In the genomic region with DNA sequence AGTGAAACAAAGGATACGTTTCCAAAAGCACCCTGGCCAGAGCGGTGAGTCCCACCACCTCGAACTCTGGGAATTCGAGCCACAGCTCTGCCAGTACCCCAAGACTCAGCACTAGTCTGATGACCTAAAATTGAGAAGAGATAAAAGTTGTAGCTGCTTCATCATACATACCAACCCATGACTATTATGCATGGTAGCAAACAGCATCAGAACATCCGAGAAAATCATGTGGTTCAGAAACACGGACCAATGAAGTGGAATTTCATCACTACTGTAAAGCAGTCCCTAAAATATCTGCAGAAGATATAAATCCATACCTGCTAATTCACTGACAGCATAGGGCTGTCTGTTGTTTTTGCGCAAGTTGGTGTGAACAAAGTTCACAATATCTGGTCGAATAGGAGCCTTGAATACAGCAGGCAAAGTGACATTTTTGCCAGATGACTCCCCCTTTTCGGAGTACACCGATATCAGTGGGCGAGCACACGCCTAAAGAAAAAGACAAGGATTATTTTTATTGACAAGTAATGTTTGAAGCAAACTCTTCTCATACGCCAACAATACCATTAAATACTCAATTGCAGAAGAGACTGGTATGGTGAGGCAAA, we compare ENCODE assay signal across 8 cellular contexts. TPM values are rescaled to one million over a fixed set of nuclear protein-coding genes. Genes with fewer than 3 reads are reported as not detected.
DNase-seq lines count a peak whose midpoint lies in the region; ATAC-seq, FAIRE-seq and TF ChIP-seq lines count a peak whose summit lies in the region.
"Not testable (repeated sequence)": the region's sequence is repeated elsewhere in the genome, so short reads cannot be mapped to it uniquely, and the experiment has no call there.

No MANE protein-coding gene starts in this region.

- peaks cover 51% of the 10 kb centered on the region for H3K4me1 Mint-ChIP-seq in CD8-positive, alpha-beta T cell (ENCODE audit: low read depth)
- peaks cover 38% of the 10 kb centered on the region for H3K4me1 Mint-ChIP-seq in T-helper 1 cell treated with Interleukin-12 subunit alpha and Interleukin-12 subunit beta and Interleukin-4 antibody, amounts not matched to agents 30 μg/mL and 1 μg/mL, for 36 hours (ENCODE audit: low read depth)

- peak overlapping the region; percentile 99 for H3K4me2 ChIP-seq in IMR-90 (ENCODE audit: low read depth, low read length)
- peak overlapping the region; percentile 93 for H3K4me2 ChIP-seq in osteoblast (ENCODE audit: insufficient read depth, low read length)

- H3K27ac ChIP-seq in CD8-positive, alpha-beta T cell (ENCODE audit: low read depth, low read length); IMR-90 (ENCODE audit: insufficient read depth, low read length); kidney (ENCODE audit: low read depth in 2 of 2, low read length in 2 of 2): not testable (repeated sequence)
- peak overlapping the region; percentile 96 for H3K27ac ChIP-seq in epithelial cell of prostate
- H3K27ac ChIP-seq in osteoblast (ENCODE audit: low read depth, low read length), result peak overlapping the region; percentile 92
- H3K27ac ChIP-seq in tibial nerve, result peak overlapping the region in 2 of 4 donors; percentile 95

- not testable (repeated sequence) for H4K5ac ChIP-seq in IMR-90 (ENCODE audit: low read depth, low read length)

- peak overlapping the region; percentile 100; the same call in 1 of the 2 replicates for H3K23ac ChIP-seq in IMR-90 (ENCODE audit: low read depth, low read length)

- not testable (repeated sequence) for TF ChIP-seq RAD21 in IMR-90 (IDR thresholded peaks at IDR 0.05; ENCODE audit: low read length)

- CTCF ChIA-PET in CD8-positive, alpha-beta T cell (lab: Charles Lee), result interaction anchor here (1.0 to 1.9 kb wide), 2 partner anchors 116 to 117 kb away, joined by 3 to 8 read pairs; no protein-coding TSS in a partner anchor
- CTCF ChIA-PET in IMR-90 (lab: Yijun Ruan, JAX), result not testable (repeated sequence)

- peaks cover 44% of the 10 kb centered on the region for H3K36me3 ChIP-seq in CD8-positive, alpha-beta T cell (ENCODE audit: insufficient read depth, low read length)
- H3K36me3 ChIP-seq in IMR-90 (ENCODE audit: control insufficient read depth, insufficient read depth, low read length), result peaks cover 32% of the 10 kb centered on the region
- H3K36me3 ChIP-seq in kidney (ENCODE audit: control insufficient read depth in 1 of 2, insufficient read depth in 2 of 2, low read length in 2 of 2), result peaks cover 31 to 43% of the 10 kb centered on the region in 2 donors
- H3K36me3 ChIP-seq in osteoblast (ENCODE audit: insufficient read depth, low read length), result peaks cover 57% of the 10 kb centered on the region
- peaks cover 3 to 52% (median 32%) of the 10 kb centered on the region in 3 donors for H3K36me3 ChIP-seq in tibial nerve

- not testable (repeated sequence) for H3K9me3 ChIP-seq in CD8-positive, alpha-beta T cell (ENCODE audit: low read length); IMR-90 (ENCODE audit: control insufficient read depth, insufficient read depth, low read length); kidney (ENCODE audit: control insufficient read depth in 1 of 2, low read length in 2 of 2); osteoblast (ENCODE audit: low read depth, low read length); tibial nerve

- peaks cover 10 to 29% of the 10 kb centered on the region in 2 experiments for H3K79me1 ChIP-seq in IMR-90 (ENCODE audit: low read depth in 1 of 2, low read length in 2 of 2)

- peaks cover 69% of the 10 kb centered on the region for H3K36me3 Mint-ChIP-seq in CD8-positive, alpha-beta T cell
- peaks cover 56% of the 10 kb centered on the region for H3K36me3 Mint-ChIP-seq in T-helper 1 cell treated with Interleukin-12 subunit alpha and Interleukin-12 subunit beta and Interleukin-4 antibody, amounts not matched to agents 30 μg/mL and 1 μg/mL, for 36 hours (ENCODE audit: low read depth)

- peak overlapping the region; percentile 100 for H3K4me3 Mint-ChIP-seq in CD8-positive, alpha-beta T cell
- peak overlapping the region; percentile 100 for H3K4me3 Mint-ChIP-seq in T-helper 1 cell treated with Interleukin-12 subunit alpha and Interleukin-12 subunit beta and Interleukin-4 antibody, amounts not matched to agents 30 μg/mL and 1 μg/mL, for 36 hours

- H4K8ac ChIP-seq in IMR-90 (ENCODE audit: low read depth in 2 of 2, low read length in 2 of 2), result not testable (repeated sequence)

- not testable (repeated sequence) for H2BK20ac ChIP-seq in IMR-90 (ENCODE audit: low read depth, low read length)

- H2AK5ac ChIP-seq in IMR-90 (ENCODE audit: low read depth, low read length), result not testable (repeated sequence)

- H4K91ac ChIP-seq in IMR-90 (ENCODE audit: insufficient read depth, low read depth, low read length), result not testable (repeated sequence)

- not testable (repeated sequence) for H2BK120ac ChIP-seq in IMR-90 (ENCODE audit: low read depth, low read length)

- not testable (repeated sequence) for H3K9me3 Mint-ChIP-seq in CD8-positive, alpha-beta T cell; T-helper 1 cell treated with Interleukin-12 subunit alpha and Interleukin-12 subunit beta and Interleukin-4 antibody, amounts not matched to agents 30 μg/mL and 1 μg/mL, for 36 hours

- H3K9ac ChIP-seq in IMR-90 (ENCODE audit: low read depth, low read length) (peak overlapping the region; percentile 94; the same call in 1 of the 2 replicates), kidney (ENCODE audit: low read length in 2 of 2) (peak overlapping the region; percentile 95 to 96)

- not testable (repeated sequence) for DNase-seq in CD8-positive, alpha-beta T cell; epithelial cell of prostate (ENCODE audit: low read depth, low spot score); kidney; osteoblast (ENCODE audit: insufficient read length, low spot score, missing footprints); tibial nerve (ENCODE audit: low spot score in 2 of 2)
- DNase-seq in IMR-90 (peak; percentile 52), amniotic epithelial cell (ENCODE audit: low read depth) (peak; percentile 68)

- H4K20me1 ChIP-seq in IMR-90 (ENCODE audit: insufficient read depth, low read length) (peaks cover 56% of the 10 kb centered on the region), osteoblast (ENCODE audit: insufficient read depth, low read length) (peaks cover 41% of the 10 kb centered on the region)

- not testable (repeated sequence) for H3K18ac ChIP-seq in IMR-90 (ENCODE audit: low read depth, low read length)

- not testable (repeated sequence) for H2BK15ac ChIP-seq in IMR-90 (ENCODE audit: low read depth, low read length)

- H3K56ac ChIP-seq in IMR-90 (ENCODE audit: extremely low read depth, insufficient read depth, low read length), result not testable (repeated sequence)

- peaks cover 67% of the 10 kb centered on the region for H3K79me2 ChIP-seq in osteoblast (ENCODE audit: insufficient read depth, low read length)

- not testable (repeated sequence) for H2AFZ ChIP-seq in IMR-90 (replicated peaks; ENCODE audit: low read length, poor library complexity); osteoblast (ENCODE audit: low read length)

- ATAC-seq in CD8-positive, alpha-beta T cell; IMR-90 (ENCODE audit: low read depth): not testable (repeated sequence)

- not testable (repeated sequence) for BruUV-seq in IMR-90 (replicated peaks; lab: Mats Ljungman, UMichigan)

- H2BK5ac ChIP-seq in IMR-90 (ENCODE audit: low read depth, low read length, poor library complexity, severe bottlenecking), result peak overlapping the region; percentile 97

- dilution Hi-C loops in IMR-90 (cut with HindIII; ENCODE audit: low sequenced_read_pairs, unreplicated experiment), result not testable (repeated sequence)

- not testable (repeated sequence) for TF ChIP-seq CTCF in CD8-positive, alpha-beta T cell (IDR thresholded peaks at IDR 0.05); IMR-90 (conservative IDR thresholded peaks at IDR 0.05; ENCODE audit: low read depth, low read length); kidney (IDR thresholded peaks at IDR 0.05; ENCODE audit: borderline replicate concordance, extremely low read depth, insufficient read depth); osteoblast (IDR thresholded peaks at IDR 0.05; ENCODE audit: extremely low read depth, low read depth, low read length); tibial nerve (IDR thresholded peaks at IDR 0.05)

- not testable (repeated sequence) for H3K27me3 ChIP-seq in CD8-positive, alpha-beta T cell (ENCODE audit: insufficient read depth, low read length); IMR-90 (ENCODE audit: control insufficient read depth, insufficient read depth, low read length); osteoblast (ENCODE audit: insufficient read depth, low read length); tibial nerve

- no CpG with 5 or more reads among the region's 13 CpGs for WGBS in IMR-90 (ENCODE audit: extremely low coverage in 2 of 2, insufficient read length in 1 of 2), 2 experiments
- 56 to 59% methylated on average over 13 of the region's 13 CpGs for WGBS in tibial nerve, 2 donors

- H3K27ac Mint-ChIP-seq in CD8-positive, alpha-beta T cell, result peak overlapping the region; percentile 99
- peak overlapping the region; percentile 99 for H3K27ac Mint-ChIP-seq in T-helper 1 cell treated with Interleukin-12 subunit alpha and Interleukin-12 subunit beta and Interleukin-4 antibody, amounts not matched to agents 30 μg/mL and 1 μg/mL, for 36 hours

- intact Hi-C loops in CD8-positive, alpha-beta T cell (cut with DNase I, micrococcal nuclease), result loop anchor here (5.0 to 10.0 kb wide), 3 partner anchors 891 to 1774 kb away; a partner anchor contains a TSS
- intact Hi-C loops in IMR-90 (cut with micrococcal nuclease), result loop anchor here (5.0 to 10.0 kb wide), 2 partner anchors 202 to 544 kb away; a partner anchor contains a TSS
- intact Hi-C loops in kidney (cut with DNase I), result not testable (repeated sequence)

- in situ Hi-C loops in IMR-90 (cut with MboI; ENCODE audit: low sequenced_read_pairs), result not testable (repeated sequence)

- FAIRE-seq in kidney (lab: Jason Lieb, UNC), result not testable (repeated sequence)

- H3K27me3 Mint-ChIP-seq in CD8-positive, alpha-beta T cell (ENCODE audit: low read depth); T-helper 1 cell treated with Interleukin-12 subunit alpha and Interleukin-12 subunit beta and Interleukin-4 antibody, amounts not matched to agents 30 μg/mL and 1 μg/mL, for 36 hours (ENCODE audit: low read depth): not testable (repeated sequence)

- peak overlapping the region; percentile 95 for H3K4me3 ChIP-seq in CD8-positive, alpha-beta T cell (ENCODE audit: low read depth, low read length)
- H3K4me3 ChIP-seq in IMR-90 (ENCODE audit: insufficient read depth, low read depth, low read length) (peak overlapping the region; percentile 59), kidney (ENCODE audit: low read length in 2 of 2) (peak overlapping the region; percentile 97 to 98), osteoblast (ENCODE audit: insufficient read depth, low read length) (peak overlapping the region; percentile 78), tibial nerve (peak overlapping the region in 3 of 4 donors; percentile 74 to 97 (median 78))

- not testable (repeated sequence) for TF ChIP-seq EP300 in tibial nerve (IDR thresholded peaks at IDR 0.05)

- not testable (repeated sequence) for H3K4ac ChIP-seq in IMR-90 (ENCODE audit: low read depth, low read length)

- H2AK9ac ChIP-seq in IMR-90 (replicated peaks; ENCODE audit: low read depth, low read length, poor library complexity), result not testable (repeated sequence)

- H3K9me1 ChIP-seq in IMR-90 (ENCODE audit: insufficient read depth, low read length), result not testable (repeated sequence)

- POLR2A ChIA-PET in CD8-positive, alpha-beta T cell (lab: Charles Lee), result interaction anchor here (1.1 to 2.9 kb wide), 5 partner anchors 17 to 211 kb away, joined by 3 to 22 read pairs (median 4); a partner anchor contains a TSS
- POLR2A ChIA-PET in IMR-90 (lab: Charles Lee; ENCODE audit: unreplicated experiment), result not testable (repeated sequence)

- not testable (repeated sequence) for H3K14ac ChIP-seq in IMR-90 (replicated peaks; ENCODE audit: low read depth, low read length)

- peaks cover 34% of the 10 kb centered on the region for H3K4me1 ChIP-seq in CD8-positive, alpha-beta T cell (ENCODE audit: insufficient read depth, low read length)
- H3K4me1 ChIP-seq in IMR-90 (ENCODE audit: control insufficient read depth, insufficient read depth, low read length), result not testable (repeated sequence)
- H3K4me1 ChIP-seq in kidney (ENCODE audit: control insufficient read depth in 1 of 2, insufficient read depth in 1 of 2, low read depth in 1 of 2, low read length in 2 of 2) (peaks cover 6 to 13% of the 10 kb centered on the region in 2 donors), osteoblast (ENCODE audit: insufficient read depth, low read length) (peaks cover 19% of the 10 kb centered on the region), tibial nerve (peaks cover 0 to 44% (median 16%) of the 10 kb centered on the region in 4 donors)

- TF ChIP-seq POLR2A in IMR-90 (IDR thresholded peaks at IDR 0.05; ENCODE audit: low read depth, low read length); tibial nerve (IDR thresholded peaks at IDR 0.05): not testable (repeated sequence)

RNA-seq across cellular contexts. Expression of a gene that starts 1.5 kb away (rescaled TPM):
- total RNA-seq in CD8-positive, alpha-beta T cell, result 1,000 to 10,000 TPM; 4,516 to 4,651 TPM
- total RNA-seq in IMR-90 (2012; rRNA removed) (6,510 and 13,244 TPM in 2 replicates), kidney (1,774 TPM), osteoblast (2,311 and 3,002 TPM in 2 replicates), tibial nerve (1,000 to 10,000 TPM; 1,198 to 2,364 (median 2,009) TPM)
- polyA plus RNA-seq in IMR-90 (2012; rRNA removed) (3,530 and 4,083 TPM in 2 replicates), kidney (ENCODE audit: insufficient read depth, low read depth, low replicate concordance) (2,001 TPM)
- 1,783 and 5,124 TPM in 2 replicates for polyA plus RNA-seq in IMR-90 (2012; cell fraction: cytosol; rRNA removed)
- polyA plus RNA-seq in IMR-90 (2012; cell fraction: nucleus; rRNA removed; ENCODE audit: low replicate concordance), result 1,149 and 1,402 TPM in 2 replicates

RNA-seq across cellular contexts. Expression of a gene that starts 2.0 kb away (rescaled TPM):
- total RNA-seq in CD8-positive, alpha-beta T cell, result 1 to 10 TPM; 7.9 to 8.5 TPM
- total RNA-seq in IMR-90 (2012; rRNA removed) (22.2 and 28.1 TPM in 2 replicates), kidney (9.0 TPM), osteoblast (8.7 and 13.0 TPM in 2 replicates), tibial nerve (1 to 10 TPM; 4.1 to 5.5 (median 4.2) TPM)
- polyA plus RNA-seq in IMR-90 (2012; rRNA removed) (10.3 and 10.5 TPM in 2 replicates), kidney (ENCODE audit: insufficient read depth, low read depth, low replicate concordance) (3.0 TPM)
- polyA plus RNA-seq in IMR-90 (2012; cell fraction: cytosol; rRNA removed), result 0.92 and 4.1 TPM in 2 replicates
- polyA plus RNA-seq in IMR-90 (2012; cell fraction: nucleus; rRNA removed; ENCODE audit: low replicate concordance), result 0.90 and 11.2 TPM in 2 replicates

RNA-seq across cellular contexts. Expression of a gene that starts 5.6 kb away (rescaled TPM):
- 10 to 100 TPM; 22.3 to 25.3 TPM for total RNA-seq in CD8-positive, alpha-beta T cell
- 26.3 and 40.8 TPM in 2 replicates for total RNA-seq in IMR-90 (2012; rRNA removed)
- polyA plus RNA-seq in IMR-90 (2012; rRNA removed), result 25.4 and 25.9 TPM in 2 replicates
- 7.4 and 12.4 TPM in 2 replicates for polyA plus RNA-seq in IMR-90 (2012; cell fraction: cytosol; rRNA removed)
- polyA plus RNA-seq in IMR-90 (2012; cell fraction: nucleus; rRNA removed; ENCODE audit: low replicate concordance), result 1.7 and 10.6 TPM in 2 replicates
- 29.6 TPM for total RNA-seq in kidney
- 49.6 TPM for polyA plus RNA-seq in kidney (ENCODE audit: insufficient read depth, low read depth, low replicate concordance)
- 14.5 and 18.0 TPM in 2 replicates for total RNA-seq in osteoblast
- 10 to 100 TPM; 12.7 to 25.8 (median 20.9) TPM for total RNA-seq in tibial nerve
